ENCODE assay signal across 2 cellular contexts in the genomic region with DNA sequence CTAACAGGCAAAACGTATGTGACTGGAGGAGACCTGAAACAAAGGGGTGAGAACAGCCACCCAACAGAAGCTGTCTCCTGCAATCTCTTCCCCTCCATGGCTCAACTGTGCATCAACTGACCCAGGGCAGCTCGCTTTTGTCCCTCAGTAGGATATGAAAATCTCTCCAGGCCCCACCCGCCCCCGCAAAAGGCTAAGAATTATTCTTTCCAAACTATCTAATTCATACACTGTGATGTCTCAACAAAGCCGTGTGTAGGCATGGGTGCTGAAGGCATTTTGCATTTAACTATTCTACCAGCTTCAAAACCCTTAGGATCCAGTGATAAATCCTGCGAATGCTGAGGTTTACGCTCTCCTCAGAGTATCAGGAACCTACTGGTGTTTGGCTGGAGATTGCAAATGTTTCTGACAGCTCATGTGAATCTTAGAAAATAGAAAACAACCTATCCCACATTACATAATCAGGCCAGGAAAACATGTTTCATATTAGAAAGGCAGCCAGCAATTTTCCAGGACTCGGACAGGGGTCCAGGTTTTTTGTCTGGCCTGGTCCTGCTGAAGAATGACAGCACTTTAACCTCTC.
A peak's percentile ranks its signal among the peaks of the same experiment; 100 is the strongest.
TF ChIP-seq lines count a peak whose summit lies in the region.

No MANE protein-coding gene starts in this region.

TF ChIP-seq in HEK293, 187 proteins besides CTCF, POLR2A, EP300 and RAD21 (continued from another document):
- TF ChIP-seq PRDM4 (tag by site-specific recombination; IDR thresholded peaks at IDR 0.05) (0 out of 2 replicates have a peak, but pooled peaks have one; percentile 4), ZNF112 (tag by site-specific recombination; IDR thresholded peaks at IDR 0.05) (no peak), KLF17 (tag by site-specific recombination; IDR thresholded peaks at IDR 0.05) (no peak)
- TF ChIP-seq, protein P1, sequence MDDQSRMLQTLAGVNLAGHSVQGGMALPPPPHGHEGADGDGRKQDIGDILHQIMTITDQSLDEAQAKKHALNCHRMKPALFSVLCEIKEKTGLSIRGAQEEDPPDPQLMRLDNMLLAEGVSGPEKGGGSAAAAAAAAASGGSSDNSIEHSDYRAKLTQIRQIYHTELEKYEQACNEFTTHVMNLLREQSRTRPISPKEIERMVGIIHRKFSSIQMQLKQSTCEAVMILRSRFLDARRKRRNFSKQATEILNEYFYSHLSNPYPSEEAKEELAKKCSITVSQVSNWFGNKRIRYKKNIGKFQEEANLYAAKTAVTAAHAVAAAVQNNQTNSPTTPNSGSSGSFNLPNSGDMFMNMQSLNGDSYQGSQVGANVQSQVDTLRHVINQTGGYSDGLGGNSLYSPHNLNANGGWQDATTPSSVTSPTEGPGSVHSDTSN (CRISPR knock-in tag; IDR thresholded peaks at IDR 0.05) = no peak

TF ChIP-seq in K562, 482 proteins besides CTCF, POLR2A, EP300 and RAD21 (continued from another document):
- no peak for TF ChIP-seq ID3 (CRISPR knock-in tag; IDR thresholded peaks at IDR 0.05)
- no peak for TF ChIP-seq ID3 (tag; IDR thresholded peaks at IDR 0.05)
- no peak for TF ChIP-seq BRF2 (IDR thresholded peaks at IDR 0.05; ENCODE audit: borderline replicate concordance, insufficient read depth, insufficient read length)
- no peak for TF ChIP-seq MAFK (IDR thresholded peaks at IDR 0.05; ENCODE audit: low read length)
- TF ChIP-seq CBFA2T3 (IDR thresholded peaks at IDR 0.05) = no peak
- TF ChIP-seq CTBP1 (IDR thresholded peaks at IDR 0.05; ENCODE audit: borderline replicate concordance) = 0 out of 2 replicates have a peak, but pooled peaks have one; percentile 5
- TF ChIP-seq EWSR1 (IDR thresholded peaks at IDR 0.05; ENCODE audit: borderline replicate concordance, low read depth, partially characterized antibody) = no peak
TF ChIP-seq in K562: peak in this region for 5.
